Comparison of ENCODE assay signal across 33 cellular contexts in the genomic region with DNA sequence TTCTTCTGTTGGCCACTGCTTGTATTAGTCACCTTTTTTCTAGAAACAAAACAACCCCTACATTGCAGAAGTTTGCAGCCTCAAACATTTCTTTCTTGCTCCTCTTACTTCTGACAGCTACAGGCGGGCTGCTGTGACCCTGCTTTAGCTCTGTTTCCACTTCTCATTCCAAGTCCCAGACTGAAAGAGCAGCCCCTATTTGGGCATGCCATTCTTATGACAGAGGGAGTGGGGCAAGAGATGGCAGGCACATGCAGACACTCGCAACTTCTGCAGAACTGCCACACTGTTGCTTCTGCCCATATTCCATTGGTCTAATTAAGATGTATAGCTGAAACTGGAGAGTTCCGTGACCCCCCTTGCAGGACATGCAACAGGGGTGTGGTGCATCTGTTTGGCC.
"Had no signal": no experiment of that assay in that cellular context is flagged by ENCODE, and none has a peak within 500 bp of the region (broad histone marks: within the 10 kb centered on the region; RNA-seq: fewer than 3 reads in every experiment).

No MANE protein-coding gene starts in this region.

- H3K36me3 ChIP-seq: adrenal gland, brain microvascular endothelial cell, breast epithelium had no signal

- DNase-seq: activated B cell treated with CpG ODN at 0.5 μM for 24 hours; activated CD4-positive, alpha-beta memory T cell treated with anti-CD3 and anti-CD28 coated beads for 36 hours; activated CD4-positive, alpha-beta T cell treated with anti-CD3 and anti-CD28 coated beads for 4 hours; activated CD4-positive, alpha-beta T cell treated with anti-CD3 and anti-CD28 coated beads, Interleukin-2, amount 10 ng/mL, durations not matched to agents 24 days and 14 days; activated CD4-positive, alpha-beta T cell treated with anti-CD3 and anti-CD28 coated beads, Interleukin-2, amount 50 U/mL, for 1 hour; activated CD4-positive, alpha-beta T cell treated with anti-CD3 and anti-CD28 coated beads, Interleukin-2, amount 50 U/mL, for 4 hours; activated CD4-positive, CD25-positive, alpha-beta regulatory T cell treated with anti-CD3 and anti-CD28 coated beads, Interleukin-2, amount 50 U/mL, for 72 hours; activated CD8-positive, alpha-beta memory T cell treated with anti-CD3 and anti-CD28 coated beads, Interleukin-2, amount 50 U/mL, for 4 hours; activated CD8-positive, alpha-beta T cell treated with anti-CD3 and anti-CD28 coated beads for 36 hours; activated effector memory CD4-positive, alpha-beta T cell treated with anti-CD3 and anti-CD28 coated beads, Interleukin-2, amount 50 U/mL, for 16 hours; activated gamma-delta T cell treated with Interleukin-2 at 50 U/mL for 16 hours; activated naive CD4-positive, alpha-beta T cell; activated naive CD4-positive, alpha-beta T cell treated with anti-CD3 and anti-CD28 coated beads for 36 hours; activated naive CD4-positive, alpha-beta T cell treated with anti-CD3 and anti-CD28 coated beads, Interleukin-2, amount 50 U/mL, for 16 hours; activated naive CD8-positive, alpha-beta T cell treated with anti-CD3 and anti-CD28 coated beads for 36 hours; activated T-cell treated with anti-CD3 and anti-CD28 coated beads for 4 hours; activated T-cell treated with anti-CD3 and anti-CD28 coated beads, Interleukin-2, amount 50 U/mL, for 1 hour; activated T-cell treated with anti-CD3 and anti-CD28 coated beads, Interleukin-2, amount 50 U/mL, for 4 hours; activated T-cell treated with anti-CD3 and anti-CD28 coated beads, Interleukin-2, amount 50 U/mL, for 72 hours; adrenal gland; amniotic stem cell; aorta; body of pancreas; brain microvascular endothelial cell; caudate nucleus; cerebellar nuclear complex; T-helper 1 cell; T-helper 2 cell; T-helper 9 cell had no signal

- H3K27me3 ChIP-seq: adrenal gland, body of pancreas, brain microvascular endothelial cell, breast epithelium had no signal

- ATAC-seq: activated CD8-positive, alpha-beta T cell treated with anti-CD3 and anti-CD28 coated beads for 36 hours; activated naive CD4-positive, alpha-beta T cell treated with anti-CD3 and anti-CD28 coated beads, Interleukin-2, amount 50 U/mL, for 72 hours; activated T-cell treated with anti-CD3 and anti-CD28 coated beads, Interleukin-2, amount 50 U/mL, for 4 hours; activated T-cell treated with anti-CD3 and anti-CD28 coated beads, Interleukin-2, amount 50 U/mL, for 72 hours; activated T-helper 17 cell treated with anti-CD3 and anti-CD28 coated beads, Interleukin-2, amount 50 U/mL, for 72 hours; body of pancreas had no signal

- H3K27ac ChIP-seq: adrenal gland, body of pancreas, brain microvascular endothelial cell, breast epithelium, VCaP had no signal

- H3K4me3 ChIP-seq: adrenal gland, body of pancreas, breast epithelium had no signal

- H3K4me1 ChIP-seq: adrenal gland, body of pancreas, breast epithelium had no signal

- H3K9me3 ChIP-seq: adrenal gland, body of pancreas, breast epithelium had no signal
